Comparison of ENCODE assay signal across 11 cellular contexts in genomic region chr15:67825880-67826716, GRCh38. TPM values are rescaled to one million over a fixed set of nuclear protein-coding genes. Genes with fewer than 3 reads are reported as not detected.
A peak's percentile ranks its signal among the peaks of the same experiment; 100 is the strongest.
DNase-seq lines count a peak whose midpoint lies in the region; ATAC-seq and TF ChIP-seq lines count a peak whose summit lies in the region.
"Had no signal": no experiment of that assay in that cellular context is flagged by ENCODE, and none has a peak within 500 bp of the region (broad histone marks: within the 10 kb centered on the region; RNA-seq: fewer than 3 reads in every experiment).

No MANE protein-coding gene starts in this region.

- H3K18ac ChIP-seq in trophoblast cell (ENCODE audit: low read length), result no peak overlapping the region

- no peaks in the 10 kb centered on the region for H3K36me3 Mint-ChIP-seq in endodermal cell (ENCODE audit: low read depth)

- H3K36me3 ChIP-seq in endodermal cell (ENCODE audit: control insufficient read depth, insufficient read depth, low read length) (no peaks in the 10 kb centered on the region), trophoblast cell (ENCODE audit: control insufficient read depth in 1 of 2, insufficient read depth in 2 of 2, low read length in 2 of 2) (no peaks in the 10 kb centered on the region)
- H3K36me3 ChIP-seq: thyroid gland had no signal

- H3K23ac ChIP-seq in trophoblast cell (ENCODE audit: low read length), result peak overlapping the region; percentile 60

- H2BK12ac ChIP-seq in trophoblast cell (ENCODE audit: low read length), result no peak overlapping the region

- CTCF ChIA-PET in HEK293T (lab: Yijun Ruan, JAX), result no interaction called here

- no peak overlapping the region for H2AK5ac ChIP-seq in trophoblast cell (ENCODE audit: low read length)

- peak overlapping the region; percentile 3 for H3K4me2 ChIP-seq in trophoblast cell (ENCODE audit: low read length)

- H3K4ac ChIP-seq in trophoblast cell (ENCODE audit: low read depth, low read length), result no peak overlapping the region

- no peak for ATAC-seq in HG03280 (IDR thresholded peaks at IDR 0.05; ENCODE audit: unreplicated experiment)
- ATAC-seq in GM19351 (IDR thresholded peaks at IDR 0.05; ENCODE audit: unreplicated experiment), result no peak

- no peaks in the 10 kb centered on the region for H3K79me2 ChIP-seq in trophoblast cell (ENCODE audit: control insufficient read depth, insufficient read depth, low read length, poor library complexity)

- H3K4me3 Mint-ChIP-seq in endodermal cell, result peak overlapping the region; percentile 20

- peaks cover 28% of the 10 kb centered on the region for H3K4me1 Mint-ChIP-seq in endodermal cell

- H3K27ac Mint-ChIP-seq in endodermal cell, result no peak overlapping the region

- H2BK5ac ChIP-seq in trophoblast cell (ENCODE audit: low read depth, low read length, poor library complexity), result no peak overlapping the region

- no peak overlapping the region for H2BK120ac ChIP-seq in trophoblast cell (ENCODE audit: insufficient read depth, low read length, poor library complexity)

- no peak overlapping the region for H2AFZ ChIP-seq in trophoblast cell (ENCODE audit: insufficient read depth, low read length, poor library complexity)

- H4K91ac ChIP-seq in trophoblast cell (ENCODE audit: low read depth, low read length), result no peak overlapping the region

- POLR2A ChIA-PET in HEK293T (lab: Yijun Ruan, JAX), result no interaction called here

- H3K4me1 ChIP-seq in endodermal cell (ENCODE audit: control insufficient read depth, insufficient read depth, low read length), result peaks cover 9% of the 10 kb centered on the region
- H3K4me1 ChIP-seq in trophoblast cell (ENCODE audit: control insufficient read depth in 1 of 2, insufficient read depth in 2 of 2, low read length in 2 of 2), result peaks cover 3 to 9% of the 10 kb centered on the region in 2 experiments

- DNase-seq in ELF-1 (ENCODE audit: low read depth, low spot score) (peak; percentile 67), NCI-H748 (lab: John Stamatoyannopoulos, UW; ENCODE audit: unreplicated experiment) (peak; percentile 70), endodermal cell (peak; percentile 76), trophoblast cell (no peak), HEK293T (ENCODE audit: extremely low spot score) (no peak)
- DNase-seq: NCI-H1436, RPMI8226, thyroid gland had no signal

- peaks cover 100% of the 10 kb centered on the region for H3K27me3 ChIP-seq in endodermal cell (ENCODE audit: control insufficient read depth, insufficient read depth, low read length, poor library complexity, severe bottlenecking)
- peaks cover 98% of the 10 kb centered on the region for H3K27me3 ChIP-seq in trophoblast cell (ENCODE audit: insufficient read depth, low read length)

- peaks cover 93% of the 10 kb centered on the region for H3K27me3 Mint-ChIP-seq in endodermal cell (ENCODE audit: insufficient read depth)

- no peak overlapping the region for H4K8ac ChIP-seq in trophoblast cell (ENCODE audit: low read depth, low read length)

- no peak for TF ChIP-seq CTCF in endodermal cell (conservative IDR thresholded peaks at IDR 0.05)

- no peak overlapping the region for H3K27ac ChIP-seq in endodermal cell (ENCODE audit: low read depth, low read length)
- H3K27ac ChIP-seq in trophoblast cell (ENCODE audit: low read depth, low read length), result no peak overlapping the region
- H3K27ac ChIP-seq: thyroid gland had no signal

- no peaks in the 10 kb centered on the region for H3K9me3 ChIP-seq in endodermal cell (ENCODE audit: control insufficient read depth, low read length)
- peaks cover 31% of the 10 kb centered on the region for H3K9me3 ChIP-seq in trophoblast cell (ENCODE audit: insufficient read depth, low read depth, low read length)
- H3K9me3 ChIP-seq: thyroid gland had no signal

- H3K4me3 ChIP-seq in endodermal cell (ENCODE audit: low read length) (no peak overlapping the region), trophoblast cell (ENCODE audit: low read depth, low read length) (no peak overlapping the region)
- H3K4me3 ChIP-seq: thyroid gland had no signal

- H4K12ac ChIP-seq in trophoblast cell (ENCODE audit: low read depth, low read length), result no peak overlapping the region

- 9 to 14% methylated on average over 37 to 77 of the region's 77 CpGs for WGBS in endodermal cell (ENCODE audit: insufficient coverage in 1 of 2, insufficient read length in 1 of 2), 2 experiments
- no CpG with 5 or more reads among the region's 77 CpGs for WGBS in trophoblast cell (ENCODE audit: extremely low coverage, insufficient coverage, insufficient read length)

- no peak overlapping the region for H3K14ac ChIP-seq in trophoblast cell (ENCODE audit: low read length)

- H3K9me3 Mint-ChIP-seq in endodermal cell, result peaks cover 5% of the 10 kb centered on the region

- H3K9ac ChIP-seq in endodermal cell (ENCODE audit: extremely low read depth, low read length, poor library complexity, severe bottlenecking) (no peak overlapping the region), trophoblast cell (ENCODE audit: low read length) (no peak overlapping the region)

- no peaks in the 10 kb centered on the region for H3K79me1 ChIP-seq in trophoblast cell (ENCODE audit: low read length)

TF ChIP-seq in HEK293T, 16 proteins besides CTCF, POLR2A, EP300 and RAD21:
- no peak for TF ChIP-seq HDGF (IDR thresholded peaks at IDR 0.05; ENCODE audit: borderline replicate concordance)
- TF ChIP-seq SP1 (IDR thresholded peaks at IDR 0.05), result no peak
- TF ChIP-seq CTBP1 (IDR thresholded peaks at IDR 0.05; ENCODE audit: borderline replicate concordance), result no peak
- no peak for TF ChIP-seq TARDBP (IDR thresholded peaks at IDR 0.05)
- no peak for TF ChIP-seq SUZ12 (IDR thresholded peaks at IDR 0.05)
- no peak for TF ChIP-seq BHLHE40 (IDR thresholded peaks at IDR 0.05; ENCODE audit: borderline replicate concordance)
- no peak for TF ChIP-seq ARNT (IDR thresholded peaks at IDR 0.05)
- TF ChIP-seq ELF4 (IDR thresholded peaks at IDR 0.05), result no peak
- no peak for TF ChIP-seq LEF1 (IDR thresholded peaks at IDR 0.05; ENCODE audit: borderline replicate concordance)
- TF ChIP-seq, protein P1, sequence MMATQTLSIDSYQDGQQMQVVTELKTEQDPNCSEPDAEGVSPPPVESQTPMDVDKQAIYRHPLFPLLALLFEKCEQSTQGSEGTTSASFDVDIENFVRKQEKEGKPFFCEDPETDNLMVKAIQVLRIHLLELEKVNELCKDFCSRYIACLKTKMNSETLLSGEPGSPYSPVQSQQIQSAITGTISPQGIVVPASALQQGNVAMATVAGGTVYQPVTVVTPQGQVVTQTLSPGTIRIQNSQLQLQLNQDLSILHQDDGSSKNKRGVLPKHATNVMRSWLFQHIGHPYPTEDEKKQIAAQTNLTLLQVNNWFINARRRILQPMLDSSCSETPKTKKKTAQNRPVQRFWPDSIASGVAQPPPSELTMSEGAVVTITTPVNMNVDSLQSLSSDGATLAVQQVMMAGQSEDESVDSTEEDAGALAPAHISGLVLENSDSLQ (IDR thresholded peaks at IDR 0.05), result no peak
- TF ChIP-seq NFRKB (IDR thresholded peaks at IDR 0.05), result no peak
- no peak for TF ChIP-seq ZNF384 (IDR thresholded peaks at IDR 0.05)
- TF ChIP-seq L3MBTL2 (conservative IDR thresholded peaks at IDR 0.05), result no peak
- no peak for TF ChIP-seq FOXK2 (IDR thresholded peaks at IDR 0.05)
TF ChIP-seq in HEK293T: peak in this region for 0.

RNA-seq across cellular contexts. Expression of gene SKOR1, which starts 0.8 kb away (rescaled TPM):
- total RNA-seq in endodermal cell, result under 1 TPM; 0.37 to 0.51 TPM
- polyA plus RNA-seq in endodermal cell (2013, experiment 1 of 2), result 2.0 TPM
- 1.7 TPM for polyA plus RNA-seq in endodermal cell (2013, experiment 2 of 2)
- 0.11 TPM in 2 replicates for polyA plus RNA-seq in trophoblast cell (2013)

RNA-seq across cellular contexts. Expression of gene RNU6-1, which starts 13.7 kb away (rescaled TPM):
- not detected for total RNA-seq in endodermal cell
- under 0.01 TPM for polyA plus RNA-seq in endodermal cell (2013, experiment 1 of 2)
- under 0.01 TPM for polyA plus RNA-seq in endodermal cell (2013, experiment 2 of 2)
- polyA plus RNA-seq in trophoblast cell (2013), result not detected in 2 replicates
- total RNA-seq: liver, thyroid gland had no signal
- polyA plus RNA-seq: liver had no signal

Comparison
In these comparisons a context has a peak if more than half of its experiments do, and no peak if none do; other contexts are left out.
1. DNase-seq: peak in ELF-1 (single experiment), NCI-H748 (single experiment) and endodermal cell (single experiment); none in trophoblast cell (0 of 2) and HEK293T (single experiment).